In the genomic region with DNA sequence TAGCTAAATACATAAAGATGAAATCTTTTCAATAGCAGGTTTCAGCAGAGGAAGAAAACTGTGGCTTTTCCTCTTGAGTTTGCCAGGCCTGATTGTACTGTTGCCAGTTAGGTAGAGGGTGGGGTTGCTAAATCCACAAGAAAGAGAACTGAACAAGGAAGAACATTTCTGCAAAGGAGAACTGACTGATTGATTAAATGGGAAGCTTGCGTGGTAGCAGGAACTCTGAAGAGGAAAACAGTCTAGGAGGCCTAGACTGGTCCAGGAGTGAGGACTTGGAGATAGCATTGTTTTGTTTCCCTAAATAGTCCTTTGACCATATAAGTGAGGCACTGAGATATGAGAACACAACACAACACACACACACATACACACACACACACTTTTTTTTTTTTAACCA, we compare ENCODE assay signal across 16 cellular contexts. TPM values are rescaled to one million over a fixed set of nuclear protein-coding genes. Genes with fewer than 3 reads are reported as not detected.
"Had no signal": no experiment of that assay in that cellular context is flagged by ENCODE, and none has a peak within 500 bp of the region (broad histone marks: within the 10 kb centered on the region; RNA-seq: fewer than 3 reads in every experiment).

No MANE protein-coding gene starts in this region.

- H3K36me3 ChIP-seq: brain microvascular endothelial cell, gastrocnemius medialis, heart left ventricle had no signal

- DNase-seq: activated CD4-positive, CD25-positive, alpha-beta regulatory T cell treated with anti-CD3 and anti-CD28 coated beads, Interleukin-2, amount 50 U/mL, for 72 hours; activated naive CD4-positive, alpha-beta T cell; activated naive CD8-positive, alpha-beta T cell treated with anti-CD3 and anti-CD28 coated beads, Interleukin-2, amount 10 ng/mL, durations not matched to agents 7 days and 5 days; brain microvascular endothelial cell; gastrocnemius medialis; heart left ventricle; immature natural killer cell; posterior cingulate gyrus; stimulated activated CD4-positive, alpha-beta T cell treated with anti-CD3 and anti-CD28 coated beads, Interleukin-4, amount 100 ng/mL, for 4 hours; stimulated activated CD8-positive, alpha-beta memory T cell treated with anti-CD3 and anti-CD28 coated beads, Interleukin-4, amount 100 ng/mL, for 48 hours; stimulated activated naive CD4-positive, alpha-beta T cell treated with Interleukin-2 at 50 U/mL for 16 hours had no signal

- H3K27ac ChIP-seq: brain microvascular endothelial cell, gastrocnemius medialis, heart left ventricle had no signal

- H3K9me3 ChIP-seq: gastrocnemius medialis, heart left ventricle had no signal

- H3K4me1 ChIP-seq: gastrocnemius medialis had no signal

- ATAC-seq: gastrocnemius medialis; natural killer cell treated with Interleukin-12 subunit alpha and Interleukin-12 subunit beta and Interleukin-15 and Interleukin-18, amount 100 ng/mL, for 72 hours had no signal

- H3K4me3 ChIP-seq: gastrocnemius medialis, heart left ventricle, smooth muscle cell had no signal

- H3K27me3 ChIP-seq: brain microvascular endothelial cell, gastrocnemius medialis, heart left ventricle had no signal

RNA-seq across cellular contexts. Expression of a gene that starts 18.8 kb away (rescaled TPM):
- total RNA-seq: gastrocnemius medialis, smooth muscle cell, ureter had no signal

RNA-seq across cellular contexts. Expression of a gene that starts 18.9 kb away (rescaled TPM):
- total RNA-seq: gastrocnemius medialis, ureter had no signal

RNA-seq across cellular contexts. Expression of a gene that starts 47.9 kb away (rescaled TPM):
- total RNA-seq: activated CD8-positive, alpha-beta memory T cell treated with anti-CD3 and anti-CD28 coated beads for 36 hours; activated naive CD8-positive, alpha-beta T cell treated with anti-CD3 and anti-CD28 coated beads, Interleukin-2, amount 10 ng/mL, durations not matched to agents 7 days and 5 days; epithelial cell of proximal tubule had no signal
